31 cellular contexts compared by ENCODE assay signal in the genomic region with DNA sequence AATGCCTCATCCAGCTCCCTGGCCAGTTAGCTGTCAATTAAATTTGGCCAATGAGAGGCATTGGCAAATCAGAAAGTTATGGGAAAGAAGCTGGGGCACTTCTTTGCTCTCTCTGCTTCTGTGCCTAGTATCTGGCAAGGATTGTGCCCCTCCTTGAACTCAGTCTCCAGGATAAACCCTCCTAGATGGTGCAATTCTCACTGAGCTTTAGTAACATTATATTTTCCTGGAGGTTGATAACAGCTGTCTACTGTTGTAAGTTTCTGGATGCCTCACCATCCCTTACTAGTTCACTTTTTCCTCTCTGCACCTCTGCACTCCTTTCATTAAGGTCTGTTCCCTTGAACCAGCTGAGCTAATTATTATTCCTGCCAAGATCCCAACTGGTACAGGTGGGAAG.
"Had no signal": no experiment of that assay in that cellular context is flagged by ENCODE, and none has a peak within 500 bp of the region (broad histone marks: within the 10 kb centered on the region; RNA-seq: fewer than 3 reads in every experiment).

No MANE protein-coding gene starts in this region.

- H3K36me3 ChIP-seq: breast epithelium, SJCRH30 had no signal

- H3K4me3 ChIP-seq: body of pancreas, breast epithelium, K562, SJCRH30, SK-N-MC had no signal

- ATAC-seq: activated CD8-positive, alpha-beta T cell treated with anti-CD3 and anti-CD28 coated beads for 36 hours; activated T-cell treated with anti-CD3 and anti-CD28 coated beads, Interleukin-2, amount 50 U/mL, for 72 hours; activated T-helper 17 cell treated with anti-CD3 and anti-CD28 coated beads, Interleukin-2, amount 50 U/mL, for 72 hours; body of pancreas; K562; Panc1 had no signal

- DNase-seq: activated CD4-positive, alpha-beta T cell treated with anti-CD3 and anti-CD28 coated beads, Interleukin-2, amount 10 ng/mL, durations not matched to agents 24 days and 14 days; activated CD4-positive, alpha-beta T cell treated with anti-CD3 and anti-CD28 coated beads, Interleukin-2, amount 50 U/mL, for 4 hours; activated CD8-positive, alpha-beta T cell treated with anti-CD3 and anti-CD28 coated beads for 36 hours; activated effector memory CD4-positive, alpha-beta T cell treated with anti-CD3 and anti-CD28 coated beads, Interleukin-2, amount 50 U/mL, for 16 hours; activated naive CD4-positive, alpha-beta T cell; activated naive CD4-positive, alpha-beta T cell treated with anti-CD3 and anti-CD28 coated beads, Interleukin-2, amount 50 U/mL, for 16 hours; activated naive CD8-positive, alpha-beta T cell treated with anti-CD3 and anti-CD28 coated beads for 36 hours; activated T-cell treated with anti-CD3 and anti-CD28 coated beads, Interleukin-2, amount 50 U/mL, for 1 hour; activated T-cell treated with anti-CD3 and anti-CD28 coated beads, Interleukin-2, amount 50 U/mL, for 72 hours; body of pancreas; MM.1S; NCI-H1092 treated with DMSO at 0.1 percent for 48 hours; NCI-H1417; NCI-H146; NCI-H187; NCI-H2029 treated with DMSO at 0.1 percent for 48 hours; NCI-H2107; NCI-H226; NCI-H446 treated with DMSO at 0.1 percent for 48 hours; NCI-H524; NCI-H69; NCI-H82; SHP77; SJCRH30 had no signal

- H3K27me3 ChIP-seq: body of pancreas, breast epithelium, SJCRH30 had no signal

- H3K27ac ChIP-seq: body of pancreas, breast epithelium, SJCRH30, SK-N-MC had no signal

- H3K4me1 ChIP-seq: body of pancreas, breast epithelium, SJCRH30 had no signal

- FAIRE-seq: astrocyte, K562, TTC549 had no signal

- H3K9me3 ChIP-seq: body of pancreas, breast epithelium, SJCRH30 had no signal
